24 cellular contexts compared by ENCODE assay signal in genomic region chr10:50386992-50387735, GRCh38.
DNase-seq lines count a peak whose midpoint lies in the region; ATAC-seq and TF ChIP-seq lines count a peak whose summit lies in the region.
"Had no signal": no experiment of that assay in that cellular context is flagged by ENCODE, and none has a peak within 500 bp of the region (broad histone marks: within the 10 kb centered on the region; RNA-seq: fewer than 3 reads in every experiment).

No MANE protein-coding gene starts in this region.

- peak overlapping the region; percentile 33 for H3K4me2 ChIP-seq in OCI-LY7 (ENCODE audit: low read length)
- H3K4me2 ChIP-seq: A549 had no signal

- intact Hi-C loops in CD14-positive monocyte (cut with micrococcal nuclease) = loop anchor here in 1 of 2 donors (5.0 kb wide), 1 partner anchor 35 kb away; no protein-coding TSS in a partner anchor
- intact Hi-C loops in OCI-LY7 (cut with micrococcal nuclease; ENCODE audit: unreplicated experiment) = no loop called here

- TF ChIP-seq CTCF in CD14-positive monocyte (IDR thresholded peaks at IDR 0.05) (no peak), OCI-LY7 (conservative IDR thresholded peaks at IDR 0.05; ENCODE audit: low read length) (no peak)

- H3K79me2 ChIP-seq in OCI-LY7 (ENCODE audit: insufficient read depth, low read depth, low read length) = 0 out of 2 replicates have a peak, but pooled peaks cover 9% of the 10 kb centered on the region

- POLR2A ChIA-PET in OCI-LY7 (lab: Charles Lee) = interaction anchor here (0.5 to 3.5 kb wide), 9 partner anchors 11 to 83 kb away, joined by 3 to 13 read pairs (median 8); no protein-coding TSS in a partner anchor

- no peaks in the 10 kb centered on the region for H4K20me1 ChIP-seq in OCI-LY7 (ENCODE audit: insufficient read depth, low read length)

- H3K36me3 ChIP-seq in OCI-LY7 (ENCODE audit: insufficient read depth, low read length) = no peaks in the 10 kb centered on the region
- H3K36me3 ChIP-seq: BE2C, transverse colon, WERI-Rb-1 had no signal

- H3K27ac ChIP-seq in OCI-LY7 (ENCODE audit: low read depth, low read length, poor library complexity, severe bottlenecking) (no peak overlapping the region), layer of hippocampus (ENCODE audit: low read depth, low read length) (peak overlapping the region; percentile 72)
- H3K27ac ChIP-seq: A549, SK-N-MC, transverse colon, WERI-Rb-1 had no signal

- no peak overlapping the region for H2AFZ ChIP-seq in OCI-LY7 (ENCODE audit: low read length)

- CTCF ChIA-PET in OCI-LY7 (lab: Charles Lee; ENCODE audit: unreplicated experiment) = no interaction called here

- no peak overlapping the region for H3K4me3 Mint-ChIP-seq in CD14-positive monocyte
- H3K4me3 Mint-ChIP-seq: dendritic cell treated with granulocyte-macrophage colony-stimulating factor and Interleukin-4, amounts not matched to agents 40 ng/mL and 50 ng/mL, for 4 days; naive thymus-derived CD8-positive, alpha-beta T cell; stimulated activated naive CD8-positive, alpha-beta T cell treated with anti-CD3 and anti-CD28 coated beads, Interleukin-15, amount 100 ng/mL, for 72 hours; T-helper 2 cell treated with Interferon-gamma antibody and Interleukin-4, amounts not matched to agents 5 μg/mL and 100 μg/mL, for 36 hours had no signal

- H3K4me3 ChIP-seq in OCI-LY7 (ENCODE audit: low read depth, low read length, poor library complexity, severe bottlenecking) = no peak overlapping the region
- H3K4me3 ChIP-seq: A549, SK-N-MC, transverse colon had no signal

- peaks cover 0 to 2% (median 0%) of the 10 kb centered on the region in 3 donors for H3K27me3 Mint-ChIP-seq in CD14-positive monocyte (ENCODE audit: low read depth in 3 of 3)
- H3K27me3 Mint-ChIP-seq: naive thymus-derived CD8-positive, alpha-beta T cell; stimulated activated naive CD8-positive, alpha-beta T cell treated with anti-CD3 and anti-CD28 coated beads, Interleukin-15, amount 100 ng/mL, for 72 hours had no signal

- H3K9me2 ChIP-seq in OCI-LY7 (ENCODE audit: insufficient read depth, low read length) = no peaks in the 10 kb centered on the region

- no peak for DNase-seq in CD14-positive monocyte (ENCODE audit: low spot score)
- peak; percentile 10 for DNase-seq in OCI-LY7 (ENCODE audit: low spot score)
- DNase-seq in stimulated activated CD4-positive, alpha-beta T cell treated with anti-CD3 and anti-CD28 coated beads, Interleukin-12 subunit alpha, Interleukin-12 subunit beta, amount 100 ng/mL, for 4 hours = no peak
- no peak for DNase-seq in globus pallidus (ENCODE audit: low spot score)
- DNase-seq in DMS 273 treated with DMSO at 0.1 percent for 48 hours (lab: John Stamatoyannopoulos, UW) = no peak
- DNase-seq: activated CD8-positive, alpha-beta memory T cell treated with anti-CD3 and anti-CD28 coated beads, Interleukin-2, amount 50 U/mL, for 48 hours; BE2C; COR-L47; left cardiac atrium; mesenchymal stem cell; naive thymus-derived CD8-positive, alpha-beta T cell; NCI-H1105 treated with DMSO at 0.1 percent for 48 hours; NCI-H2081; stimulated activated naive CD8-positive, alpha-beta T cell treated with anti-CD3 and anti-CD28 coated beads, Interleukin-15, amount 100 ng/mL, for 72 hours; transverse colon; WERI-Rb-1 had no signal

- peaks cover 3 to 7% of the 10 kb centered on the region in 2 donors for H3K36me3 Mint-ChIP-seq in CD14-positive monocyte

- H3K27me3 ChIP-seq in layer of hippocampus (ENCODE audit: control insufficient read depth, insufficient read depth, low read length) = no peaks in the 10 kb centered on the region
- H3K27me3 ChIP-seq: BE2C, transverse colon had no signal

- peaks cover 20% of the 10 kb centered on the region for H3K4me1 ChIP-seq in OCI-LY7 (ENCODE audit: insufficient read depth, low read length, poor library complexity, severe bottlenecking)
- H3K4me1 ChIP-seq: BE2C had no signal

- H3K9me3 Mint-ChIP-seq in CD14-positive monocyte = no peaks in the 10 kb centered on the region
- H3K9me3 Mint-ChIP-seq: dendritic cell treated with granulocyte-macrophage colony-stimulating factor and Interleukin-4, amounts not matched to agents 40 ng/mL and 50 ng/mL, for 4 days; naive thymus-derived CD8-positive, alpha-beta T cell; stimulated activated naive CD8-positive, alpha-beta T cell treated with anti-CD3 and anti-CD28 coated beads, Interleukin-15, amount 100 ng/mL, for 72 hours; T-helper 2 cell treated with Interferon-gamma antibody and Interleukin-4, amounts not matched to agents 5 μg/mL and 100 μg/mL, for 36 hours had no signal

- no TSS peak for BruUV-seq in OCI-LY7 (replicated peaks; lab: Mats Ljungman, UMichigan)

- H3K27ac Mint-ChIP-seq in CD14-positive monocyte = peak overlapping the region in 6 of 7 donors; percentile 38 to 84 (median 72)
- H3K27ac Mint-ChIP-seq: dendritic cell treated with granulocyte-macrophage colony-stimulating factor and Interleukin-4, amounts not matched to agents 40 ng/mL and 50 ng/mL, for 4 days; T-helper 2 cell treated with Interferon-gamma antibody and Interleukin-4, amounts not matched to agents 5 μg/mL and 100 μg/mL, for 36 hours had no signal

- H3K4me1 Mint-ChIP-seq in CD14-positive monocyte = peaks cover 42% of the 10 kb centered on the region

- no peaks in the 10 kb centered on the region for H3K9me3 ChIP-seq in OCI-LY7 (ENCODE audit: low read length)
- H3K9me3 ChIP-seq: A549, BE2C, transverse colon had no signal

- peak; percentile 8 for ATAC-seq in GM19452 (IDR thresholded peaks at IDR 0.05; ENCODE audit: unreplicated experiment)
- ATAC-seq in HG02623 (IDR thresholded peaks at IDR 0.05; ENCODE audit: unreplicated experiment) = no peak
- ATAC-seq: A549; HCT116; left cardiac atrium; naive thymus-derived CD8-positive, alpha-beta T cell; stimulated activated naive CD8-positive, alpha-beta T cell treated with anti-CD3 and anti-CD28 coated beads, Interleukin-15, amount 100 ng/mL, for 72 hours had no signal
